ENCODE assay signal across 1 cellular context in genomic region chr12:109880049-109880931, GRCh38.
A peak's percentile ranks its signal among the peaks of the same experiment; 100 is the strongest.
TF ChIP-seq lines count a peak whose summit lies in the region.

Gene GLTP, minus strand, starts transcription at chr12:109880541. Its CDS starts 167 bp downstream, at chr12:109880374.

TF ChIP-seq in HEK293, 187 proteins besides CTCF, POLR2A, EP300 and RAD21 (continued from another document):
- peak; percentile 57; the same call in 1 of the 2 replicates for TF ChIP-seq ZNF639 (tag by site-specific recombination; IDR thresholded peaks at IDR 0.05)
- TF ChIP-seq, protein P1, sequence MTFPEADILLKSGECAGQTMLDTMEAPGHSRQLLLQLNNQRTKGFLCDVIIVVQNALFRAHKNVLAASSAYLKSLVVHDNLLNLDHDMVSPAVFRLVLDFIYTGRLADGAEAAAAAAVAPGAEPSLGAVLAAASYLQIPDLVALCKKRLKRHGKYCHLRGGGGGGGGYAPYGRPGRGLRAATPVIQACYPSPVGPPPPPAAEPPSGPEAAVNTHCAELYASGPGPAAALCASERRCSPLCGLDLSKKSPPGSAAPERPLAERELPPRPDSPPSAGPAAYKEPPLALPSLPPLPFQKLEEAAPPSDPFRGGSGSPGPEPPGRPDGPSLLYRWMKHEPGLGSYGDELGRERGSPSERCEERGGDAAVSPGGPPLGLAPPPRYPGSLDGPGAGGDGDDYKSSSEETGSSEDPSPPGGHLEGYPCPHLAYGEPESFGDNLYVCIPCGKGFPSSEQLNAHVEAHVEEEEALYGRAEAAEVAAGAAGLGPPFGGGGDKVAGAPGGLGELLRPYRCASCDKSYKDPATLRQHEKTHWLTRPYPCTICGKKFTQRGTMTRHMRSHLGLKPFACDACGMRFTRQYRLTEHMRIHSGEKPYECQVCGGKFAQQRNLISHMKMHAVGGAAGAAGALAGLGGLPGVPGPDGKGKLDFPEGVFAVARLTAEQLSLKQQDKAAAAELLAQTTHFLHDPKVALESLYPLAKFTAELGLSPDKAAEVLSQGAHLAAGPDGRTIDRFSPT (tag by site-specific recombination; IDR thresholded peaks at IDR 0.05), result no peak
- TF ChIP-seq ZNF837 (tag by site-specific recombination; IDR thresholded peaks at IDR 0.05), result no peak
- 0 out of 2 replicates have a peak, but pooled peaks have one; percentile 63 for TF ChIP-seq ZSCAN5A (tag by site-specific recombination; IDR thresholded peaks at IDR 0.05)
- TF ChIP-seq ZNF398 (tag by site-specific recombination; IDR thresholded peaks at IDR 0.05), result no peak; the same call in 1 of the 2 replicates
- TF ChIP-seq ZNF112 (tag by site-specific recombination; IDR thresholded peaks at IDR 0.05), result no peak
- TF ChIP-seq, protein P2, sequence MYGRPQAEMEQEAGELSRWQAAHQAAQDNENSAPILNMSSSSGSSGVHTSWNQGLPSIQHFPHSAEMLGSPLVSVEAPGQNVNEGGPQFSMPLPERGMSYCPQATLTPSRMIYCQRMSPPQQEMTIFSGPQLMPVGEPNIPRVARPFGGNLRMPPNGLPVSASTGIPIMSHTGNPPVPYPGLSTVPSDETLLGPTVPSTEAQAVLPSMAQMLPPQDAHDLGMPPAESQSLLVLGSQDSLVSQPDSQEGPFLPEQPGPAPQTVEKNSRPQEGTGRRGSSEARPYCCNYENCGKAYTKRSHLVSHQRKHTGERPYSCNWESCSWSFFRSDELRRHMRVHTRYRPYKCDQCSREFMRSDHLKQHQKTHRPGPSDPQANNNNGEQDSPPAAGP (tag by site-specific recombination; IDR thresholded peaks at IDR 0.05), result 0 out of 2 replicates have a peak, but pooled peaks have one; percentile 41
- peak; percentile 50; the same call in 1 of the 2 replicates for TF ChIP-seq INSM2 (tag by site-specific recombination; IDR thresholded peaks at IDR 0.05)
- TF ChIP-seq ZNF169 (tag by site-specific recombination; IDR thresholded peaks at IDR 0.05), result no peak
- no peak for TF ChIP-seq EGR2 (tag by site-specific recombination; IDR thresholded peaks at IDR 0.05; ENCODE audit: low read depth)
- 0 out of 2 replicates have a peak, but pooled peaks have one; percentile 7 for TF ChIP-seq ZNF623 (tag by site-specific recombination; IDR thresholded peaks at IDR 0.05)
- no peak for TF ChIP-seq ZNF624 (tag by site-specific recombination; IDR thresholded peaks at IDR 0.05)
- no peak for TF ChIP-seq GLI2 (tag by site-specific recombination; IDR thresholded peaks at IDR 0.05; ENCODE audit: borderline replicate concordance, low read depth)
- no peak for TF ChIP-seq IKZF3 (tag by site-specific recombination; IDR thresholded peaks at IDR 0.05)
- TF ChIP-seq AEBP2 (tag by site-specific recombination; IDR thresholded peaks at IDR 0.05; ENCODE audit: borderline replicate concordance), result 0 out of 2 replicates have a peak, but pooled peaks have one; percentile 4
- TF ChIP-seq ZNF311 (tag by site-specific recombination; IDR thresholded peaks at IDR 0.05; ENCODE audit: borderline replicate concordance), result no peak
- TF ChIP-seq ZNF423 (tag by site-specific recombination; IDR thresholded peaks at IDR 0.05), result no peak
- no peak for TF ChIP-seq ZNF16 (tag by site-specific recombination; IDR thresholded peaks at IDR 0.05; ENCODE audit: low read depth)
- TF ChIP-seq ZNF707 (tag by site-specific recombination; IDR thresholded peaks at IDR 0.05), result no peak
- no peak for TF ChIP-seq ZNF10 (tag by site-specific recombination; IDR thresholded peaks at IDR 0.05)
- peak; percentile 37; the same call in 1 of the 2 replicates for TF ChIP-seq YY1 (tag by site-specific recombination; IDR thresholded peaks at IDR 0.05)
- TF ChIP-seq KLF8 (tag by site-specific recombination; IDR thresholded peaks at IDR 0.05), result no peak; the same call in 1 of the 2 replicates
- peak; percentile 34; the same call in 1 of the 2 replicates for TF ChIP-seq ZNF157 (tag by site-specific recombination; IDR thresholded peaks at IDR 0.05)
- peak; percentile 18; the same call in 1 of the 2 replicates for TF ChIP-seq ZNF610 (tag by site-specific recombination; IDR thresholded peaks at IDR 0.05; ENCODE audit: borderline replicate concordance)
